ENCODE assay signal across 11 cellular contexts in the genomic region with DNA sequence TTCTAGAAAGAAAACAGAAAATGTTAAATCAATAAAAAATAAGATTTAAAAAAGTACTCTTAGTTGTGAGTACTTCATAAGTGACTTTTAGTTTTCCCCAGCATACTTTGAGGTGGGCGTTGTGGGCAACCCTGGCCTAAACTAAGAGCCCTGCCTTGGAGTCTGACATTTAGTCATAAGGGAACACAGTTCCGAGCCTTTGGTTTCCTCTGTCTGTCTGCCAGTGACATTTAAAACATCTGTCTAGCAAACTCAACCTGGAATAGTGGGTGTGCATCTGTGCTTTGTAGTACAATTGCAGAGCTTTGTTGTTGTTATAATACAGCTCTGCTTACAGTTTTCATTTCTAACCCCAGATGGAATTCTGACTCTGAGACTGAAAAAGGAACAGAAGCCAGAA. TPM values are rescaled to one million over a fixed set of nuclear protein-coding genes. Genes with fewer than 3 reads are reported as not detected.
DNase-seq lines count a peak whose midpoint lies in the region; ATAC-seq lines count a peak whose summit lies in the region.
"Had no signal": no experiment of that assay in that cellular context is flagged by ENCODE, and none has a peak within 500 bp of the region (broad histone marks: within the 10 kb centered on the region; RNA-seq: fewer than 3 reads in every experiment).

No MANE protein-coding gene starts in this region.

- no peak overlapping the region for H3K23ac ChIP-seq in mesendoderm (ENCODE audit: low read length)

- peaks cover 38% of the 10 kb centered on the region for H3K4me1 Mint-ChIP-seq in activated CD8-positive, alpha-beta T cell treated with anti-CD3 and anti-CD28 coated beads, Interleukin-2, amount 10 ng/mL, durations not matched to agents 7 days and 5 days (ENCODE audit: low read depth)

- CTCF ChIA-PET in activated CD8-positive, alpha-beta T cell treated with anti-CD3 and anti-CD28 coated beads, Interleukin-2, amount 10 ng/mL, durations not matched to agents 7 days and 5 days (lab: Charles Lee) = interaction anchor here (1.0 to 3.2 kb wide), 11 partner anchors 9 to 169 kb away, joined by 3 to 18 read pairs (median 5); no protein-coding TSS in a partner anchor

- peaks cover 22% of the 10 kb centered on the region for H3K36me3 Mint-ChIP-seq in activated CD8-positive, alpha-beta T cell treated with anti-CD3 and anti-CD28 coated beads, Interleukin-2, amount 10 ng/mL, durations not matched to agents 7 days and 5 days (ENCODE audit: low read depth)

- H4K5ac ChIP-seq in mesendoderm (ENCODE audit: low read length) = no peak overlapping the region

- H2AK5ac ChIP-seq in mesendoderm (ENCODE audit: low read length) = no peak overlapping the region

- no peak overlapping the region for H3K4me2 ChIP-seq in mesendoderm (ENCODE audit: low read length)

- no peak overlapping the region for H2BK15ac ChIP-seq in mesendoderm (replicated peaks; ENCODE audit: low read depth)

- no peak overlapping the region for H3K4ac ChIP-seq in mesendoderm (ENCODE audit: low read depth, low read length)

- no peak overlapping the region for H3K9ac ChIP-seq in mesendoderm (ENCODE audit: low read length)

- peaks cover 5% of the 10 kb centered on the region for H3K9me3 Mint-ChIP-seq in activated CD8-positive, alpha-beta T cell treated with anti-CD3 and anti-CD28 coated beads, Interleukin-2, amount 10 ng/mL, durations not matched to agents 7 days and 5 days (ENCODE audit: insufficient read depth)

- H3K4me1 ChIP-seq in mesendoderm (ENCODE audit: control insufficient read depth, low read depth, low read length) (no peaks in the 10 kb centered on the region), aorta (ENCODE audit: control insufficient read depth in 1 of 2, insufficient read depth in 2 of 2, low read length in 2 of 2) (no peaks in the 10 kb centered on the region)

- H3K27ac ChIP-seq in mesendoderm (ENCODE audit: low read depth, low read length) = no peak overlapping the region
- no peak overlapping the region for H3K27ac ChIP-seq in aorta (ENCODE audit: low read depth in 1 of 2, low read length in 2 of 2)
- H3K27ac ChIP-seq: heart right ventricle had no signal

- ATAC-seq in GM18508 (IDR thresholded peaks at IDR 0.05; ENCODE audit: insufficient read depth, unreplicated experiment) = peak; percentile 40
- ATAC-seq in HG02642 (IDR thresholded peaks at IDR 0.05; ENCODE audit: poor library complexity, unreplicated experiment) = peak; percentile 72
- ATAC-seq in activated CD8-positive, alpha-beta T cell treated with anti-CD3 and anti-CD28 coated beads, Interleukin-2, amount 10 ng/mL, durations not matched to agents 7 days and 5 days = peak; percentile 71
- ATAC-seq in HG03342 (IDR thresholded peaks at IDR 0.05; ENCODE audit: unreplicated experiment) = no peak
- ATAC-seq in aorta (ENCODE audit: low FRiP score) = no peak
- ATAC-seq: heart right ventricle had no signal

- H3K4me3 ChIP-seq in mesendoderm (ENCODE audit: low read length) (no peak overlapping the region), aorta (ENCODE audit: low read length in 2 of 2) (no peak overlapping the region)
- H3K4me3 ChIP-seq: heart right ventricle had no signal

- no peak overlapping the region for H3K18ac ChIP-seq in mesendoderm (ENCODE audit: low read length)

- H2BK5ac ChIP-seq in mesendoderm (ENCODE audit: low read length) = no peak overlapping the region

- no peak for DNase-seq in activated CD8-positive, alpha-beta T cell treated with anti-CD3 and anti-CD28 coated beads, Interleukin-2, amount 10 ng/mL, durations not matched to agents 7 days and 5 days
- DNase-seq in stimulated activated CD4-positive, alpha-beta T cell treated with anti-CD3 and anti-CD28 coated beads, Interleukin-2, amount 100 ng/mL, for 24 hours = peak; percentile 36 to 39
- DNase-seq in DMS 273 treated with DMSO at 0.1 percent for 48 hours (lab: John Stamatoyannopoulos, UW) (no peak), mesendoderm (no peak), aorta (no peak)
- DNase-seq: effector memory CD4-positive, alpha-beta T cell; heart right ventricle had no signal

- H3K27ac Mint-ChIP-seq in activated CD8-positive, alpha-beta T cell treated with anti-CD3 and anti-CD28 coated beads, Interleukin-2, amount 10 ng/mL, durations not matched to agents 7 days and 5 days = peak overlapping the region; percentile 80
- H3K27ac Mint-ChIP-seq: progenitor cell of endocrine pancreas had no signal

- intact Hi-C loops in aorta (cut with DNase I) = no loop called here

- no CpG with 5 or more reads among the region's 2 CpGs for WGBS in mesendoderm (ENCODE audit: extremely low coverage, insufficient coverage, low lambda C conversion rate)
- 75 to 76% methylated on average over 2 of the region's 2 CpGs for WGBS in aorta, 2 donors

- H3K79me2 ChIP-seq in mesendoderm (ENCODE audit: control insufficient read depth, insufficient read depth, low read length) = no peaks in the 10 kb centered on the region

- H3K36me3 ChIP-seq in mesendoderm (ENCODE audit: control insufficient read depth, insufficient read depth, low read length) (no peaks in the 10 kb centered on the region), aorta (ENCODE audit: control insufficient read depth in 1 of 2, insufficient read depth in 2 of 2, low read length in 1 of 2) (no peaks in the 10 kb centered on the region)
- H3K36me3 ChIP-seq: heart right ventricle had no signal

- POLR2A ChIA-PET in activated CD8-positive, alpha-beta T cell treated with anti-CD3 and anti-CD28 coated beads, Interleukin-2, amount 10 ng/mL, durations not matched to agents 7 days and 5 days (lab: Charles Lee) = interaction anchor here (0.7 to 1.0 kb wide), 2 partner anchors 53 to 273 kb away, joined by 3 read pairs; no protein-coding TSS in a partner anchor

- no peaks in the 10 kb centered on the region for H3K79me1 ChIP-seq in mesendoderm (ENCODE audit: low read length)

- H3K27me3 Mint-ChIP-seq in activated CD8-positive, alpha-beta T cell treated with anti-CD3 and anti-CD28 coated beads, Interleukin-2, amount 10 ng/mL, durations not matched to agents 7 days and 5 days (ENCODE audit: low read depth) = no peaks in the 10 kb centered on the region
- H3K27me3 Mint-ChIP-seq: progenitor cell of endocrine pancreas had no signal

- H4K8ac ChIP-seq in mesendoderm (ENCODE audit: low read depth, low read length) = no peak overlapping the region

- H3K27me3 ChIP-seq in mesendoderm (ENCODE audit: insufficient read depth, low read length, poor library complexity) = no peaks in the 10 kb centered on the region
- H3K27me3 ChIP-seq in aorta (ENCODE audit: control insufficient read depth in 1 of 2, insufficient read depth in 2 of 2, low read length in 1 of 2) = no peaks in the 10 kb centered on the region
- H3K27me3 ChIP-seq: heart right ventricle had no signal

- H2BK120ac ChIP-seq in mesendoderm (ENCODE audit: low read depth, low read length) = no peak overlapping the region

- no peak overlapping the region for H3K56ac ChIP-seq in mesendoderm (ENCODE audit: low read length)

- peak overlapping the region; percentile 16 for H3K4me3 Mint-ChIP-seq in activated CD8-positive, alpha-beta T cell treated with anti-CD3 and anti-CD28 coated beads, Interleukin-2, amount 10 ng/mL, durations not matched to agents 7 days and 5 days

- no peaks in the 10 kb centered on the region for H3K9me3 ChIP-seq in aorta (ENCODE audit: control insufficient read depth, low read length)
- H3K9me3 ChIP-seq: heart right ventricle had no signal

RNA-seq across cellular contexts. Expression of a gene that starts 26.1 kb away (rescaled TPM):
- total RNA-seq in activated CD8-positive, alpha-beta T cell treated with anti-CD3 and anti-CD28 coated beads, Interleukin-2, amount 10 ng/mL, durations not matched to agents 7 days and 5 days = under 1 TPM; 0.29 to 0.42 TPM
- 0.39 TPM for polyA plus RNA-seq in mesendoderm (2013, experiment 1 of 2)
- polyA plus RNA-seq in mesendoderm (2013, experiment 2 of 2) = 0.15 TPM
- total RNA-seq in aorta = under 1 TPM; 0.19 to 0.48 TPM
- under 1 TPM in 1 of 2 donors, not detected in 1; 0.88 TPM for polyA plus RNA-seq in aorta
- total RNA-seq: progenitor cell of endocrine pancreas had no signal

Comparison
In these comparisons a context has a peak if more than half of its experiments do, and no peak if none do; other contexts are left out.
1. ATAC-seq: peak in GM18508 (single experiment), HG02642 (single experiment) and activated CD8-positive, alpha-beta T cell treated with anti-CD3 and anti-CD28 coated beads, Interleukin-2, amount 10 ng/mL, durations not matched to agents 7 days and 5 days (single experiment); none in HG03342 (single experiment) and aorta (single experiment).
2. DNase-seq: peak in stimulated activated CD4-positive, alpha-beta T cell treated with anti-CD3 and anti-CD28 coated beads, Interleukin-2, amount 100 ng/mL, for 24 hours (2 of 2); none in activated CD8-positive, alpha-beta T cell treated with anti-CD3 and anti-CD28 coated beads, Interleukin-2, amount 10 ng/mL, durations not matched to agents 7 days and 5 days (single experiment), DMS 273 treated with DMSO at 0.1 percent for 48 hours (single experiment), mesendoderm (single experiment) and aorta (0 of 2).